In the genomic region with DNA sequence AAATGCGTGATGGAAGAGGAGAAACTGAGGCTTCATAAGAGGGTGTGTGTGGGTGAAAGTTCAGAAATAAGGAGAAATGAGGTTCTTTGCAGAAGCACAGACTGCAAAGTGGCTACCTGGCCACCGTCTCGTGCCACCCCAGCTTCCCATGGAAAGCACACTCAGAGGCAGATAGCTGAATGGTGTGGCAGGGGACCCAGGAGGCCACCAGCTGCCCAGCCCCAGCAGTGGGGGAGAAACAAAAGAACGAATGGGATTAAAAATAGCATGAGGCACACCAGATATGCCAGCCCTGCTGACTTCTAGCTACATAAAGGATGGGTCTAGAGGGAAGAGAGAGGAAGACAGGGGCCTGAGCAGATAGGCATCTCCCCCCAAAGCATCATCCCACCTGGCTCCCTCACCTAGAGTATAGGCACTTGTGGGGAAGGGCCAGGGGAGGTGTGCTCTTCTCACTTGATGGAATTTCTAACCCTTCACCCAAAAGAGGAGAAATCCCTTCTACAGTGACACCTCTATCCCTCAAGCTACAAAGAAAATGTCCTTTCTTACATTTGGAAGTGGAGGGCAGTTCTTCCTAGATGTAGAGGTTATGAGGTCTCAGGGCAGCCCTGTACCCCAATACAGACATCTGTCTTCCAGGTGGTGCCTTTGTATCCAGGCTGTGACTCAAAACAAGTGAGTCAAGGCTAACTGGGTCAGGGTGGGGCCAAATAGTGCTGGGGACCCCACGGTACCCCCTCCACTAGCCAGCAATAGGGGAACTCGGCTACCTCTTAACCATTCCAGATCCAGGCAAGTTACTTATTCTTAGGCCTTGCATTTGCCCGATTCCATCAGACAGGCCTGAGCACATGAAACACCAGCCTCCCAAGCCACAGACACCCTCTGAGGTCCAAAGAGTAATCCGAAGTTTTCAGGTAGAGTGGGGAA, we compare ENCODE assay signal across 8 cellular contexts. TPM values are rescaled to one million over a fixed set of nuclear protein-coding genes. Genes with fewer than 3 reads are reported as not detected.
A peak's percentile ranks its signal among the peaks of the same experiment; 100 is the strongest.
DNase-seq lines count a peak whose midpoint lies in the region; ATAC-seq and TF ChIP-seq lines count a peak whose summit lies in the region.

No MANE protein-coding gene starts in this region.

- H3K4me3 ChIP-seq in GM23338 (peak overlapping the region; percentile 88), SK-N-MC (peak overlapping the region; percentile 99), fibroblast of pulmonary artery (replicated peaks; ENCODE audit: low read depth, low read length) (peak overlapping the region; percentile 93), retinal pigment epithelial cell (ENCODE audit: low read length) (peak overlapping the region; percentile 93)

- no peaks in the 10 kb centered on the region for H3K9me3 ChIP-seq in SK-N-MC (ENCODE audit: low read depth, low read length)

- H2AFZ ChIP-seq in GM23338 = no peak overlapping the region

- peaks cover 48% of the 10 kb centered on the region for H3K36me3 Mint-ChIP-seq in GM23338 (ENCODE audit: low read depth)

- peaks cover 16% of the 10 kb centered on the region for H4K20me1 ChIP-seq in GM23338 (replicated peaks; ENCODE audit: insufficient read depth)

- peaks cover 43% of the 10 kb centered on the region for H3F3A ChIP-seq in GM23338 (replicated peaks; ENCODE audit: low read depth)

- peak overlapping the region; percentile 95 for H3K9ac ChIP-seq in SK-N-MC (ENCODE audit: insufficient read length)

- DNase-seq in GM23338 (ENCODE audit: low spot score) = no peak
- DNase-seq in SK-N-MC (ENCODE audit: low read depth, low spot score) = no peak
- DNase-seq in fibroblast of pulmonary artery (ENCODE audit: low read depth) = no peak
- DNase-seq in retinal pigment epithelial cell (ENCODE audit: low read depth) = no peak
- DNase-seq in pons (ENCODE audit: low spot score) = no peak
- DNase-seq in NCI-H226 = no peak

- no peaks in the 10 kb centered on the region; the same call in 1 of the 3 replicates for H3K9me3 Mint-ChIP-seq in GM23338

- no peaks in the 10 kb centered on the region for H3K9me2 ChIP-seq in GM23338 (ENCODE audit: insufficient read depth)

- H3K27me3 Mint-ChIP-seq in GM23338 (ENCODE audit: insufficient read depth, low read depth, poor library complexity) = peaks cover 25% of the 10 kb centered on the region

- H3K4me3 Mint-ChIP-seq in GM23338 = peak overlapping the region; percentile 89

- ATAC-seq in GM23338 (no peak), GM21825 (IDR thresholded peaks at IDR 0.05; ENCODE audit: unreplicated experiment) (no peak), GM21360 (IDR thresholded peaks at IDR 0.05; ENCODE audit: unreplicated experiment) (no peak)

- H3K36me3 ChIP-seq in GM23338 (ENCODE audit: insufficient read depth) = 0 out of 2 replicates have a peak, but pooled peaks cover 1% of the 10 kb centered on the region
- peaks cover 34% of the 10 kb centered on the region for H3K36me3 ChIP-seq in SK-N-MC (ENCODE audit: insufficient read depth, low read length)

- TF ChIP-seq CTCF in GM23338 (conservative IDR thresholded peaks at IDR 0.05; ENCODE audit: low read depth in 2 of 2) (no peak), fibroblast of pulmonary artery (IDR thresholded peaks at IDR 0.05; ENCODE audit: low read length, missing control alignments) (no peak), retinal pigment epithelial cell (conservative IDR thresholded peaks at IDR 0.05; ENCODE audit: low read depth, low read length) (no peak)

- peaks cover 60% of the 10 kb centered on the region for H3K4me1 Mint-ChIP-seq in GM23338

- H3K79me2 ChIP-seq in GM23338 (replicated peaks; ENCODE audit: insufficient read depth) = peaks cover 69% of the 10 kb centered on the region

- H3K27ac ChIP-seq in GM23338 (ENCODE audit: low read depth) (peak overlapping the region; percentile 98), SK-N-MC (peak overlapping the region; percentile 90)

- H3K27ac Mint-ChIP-seq in GM23338 = peak overlapping the region; percentile 100

- H3K27me3 ChIP-seq in GM23338 (ENCODE audit: insufficient read depth) = no peaks in the 10 kb centered on the region

- H3K4me2 ChIP-seq in GM23338 = peak overlapping the region; percentile 100

- peaks cover 52% of the 10 kb centered on the region for H3K4me1 ChIP-seq in GM23338 (ENCODE audit: insufficient read depth)

TF ChIP-seq in GM23338, 12 proteins besides CTCF, POLR2A, EP300 and RAD21 (continues in another document):
- no peak for TF ChIP-seq JUNB (IDR thresholded peaks at IDR 0.05; ENCODE audit: unreplicated experiment)
- TF ChIP-seq, protein P1, sequence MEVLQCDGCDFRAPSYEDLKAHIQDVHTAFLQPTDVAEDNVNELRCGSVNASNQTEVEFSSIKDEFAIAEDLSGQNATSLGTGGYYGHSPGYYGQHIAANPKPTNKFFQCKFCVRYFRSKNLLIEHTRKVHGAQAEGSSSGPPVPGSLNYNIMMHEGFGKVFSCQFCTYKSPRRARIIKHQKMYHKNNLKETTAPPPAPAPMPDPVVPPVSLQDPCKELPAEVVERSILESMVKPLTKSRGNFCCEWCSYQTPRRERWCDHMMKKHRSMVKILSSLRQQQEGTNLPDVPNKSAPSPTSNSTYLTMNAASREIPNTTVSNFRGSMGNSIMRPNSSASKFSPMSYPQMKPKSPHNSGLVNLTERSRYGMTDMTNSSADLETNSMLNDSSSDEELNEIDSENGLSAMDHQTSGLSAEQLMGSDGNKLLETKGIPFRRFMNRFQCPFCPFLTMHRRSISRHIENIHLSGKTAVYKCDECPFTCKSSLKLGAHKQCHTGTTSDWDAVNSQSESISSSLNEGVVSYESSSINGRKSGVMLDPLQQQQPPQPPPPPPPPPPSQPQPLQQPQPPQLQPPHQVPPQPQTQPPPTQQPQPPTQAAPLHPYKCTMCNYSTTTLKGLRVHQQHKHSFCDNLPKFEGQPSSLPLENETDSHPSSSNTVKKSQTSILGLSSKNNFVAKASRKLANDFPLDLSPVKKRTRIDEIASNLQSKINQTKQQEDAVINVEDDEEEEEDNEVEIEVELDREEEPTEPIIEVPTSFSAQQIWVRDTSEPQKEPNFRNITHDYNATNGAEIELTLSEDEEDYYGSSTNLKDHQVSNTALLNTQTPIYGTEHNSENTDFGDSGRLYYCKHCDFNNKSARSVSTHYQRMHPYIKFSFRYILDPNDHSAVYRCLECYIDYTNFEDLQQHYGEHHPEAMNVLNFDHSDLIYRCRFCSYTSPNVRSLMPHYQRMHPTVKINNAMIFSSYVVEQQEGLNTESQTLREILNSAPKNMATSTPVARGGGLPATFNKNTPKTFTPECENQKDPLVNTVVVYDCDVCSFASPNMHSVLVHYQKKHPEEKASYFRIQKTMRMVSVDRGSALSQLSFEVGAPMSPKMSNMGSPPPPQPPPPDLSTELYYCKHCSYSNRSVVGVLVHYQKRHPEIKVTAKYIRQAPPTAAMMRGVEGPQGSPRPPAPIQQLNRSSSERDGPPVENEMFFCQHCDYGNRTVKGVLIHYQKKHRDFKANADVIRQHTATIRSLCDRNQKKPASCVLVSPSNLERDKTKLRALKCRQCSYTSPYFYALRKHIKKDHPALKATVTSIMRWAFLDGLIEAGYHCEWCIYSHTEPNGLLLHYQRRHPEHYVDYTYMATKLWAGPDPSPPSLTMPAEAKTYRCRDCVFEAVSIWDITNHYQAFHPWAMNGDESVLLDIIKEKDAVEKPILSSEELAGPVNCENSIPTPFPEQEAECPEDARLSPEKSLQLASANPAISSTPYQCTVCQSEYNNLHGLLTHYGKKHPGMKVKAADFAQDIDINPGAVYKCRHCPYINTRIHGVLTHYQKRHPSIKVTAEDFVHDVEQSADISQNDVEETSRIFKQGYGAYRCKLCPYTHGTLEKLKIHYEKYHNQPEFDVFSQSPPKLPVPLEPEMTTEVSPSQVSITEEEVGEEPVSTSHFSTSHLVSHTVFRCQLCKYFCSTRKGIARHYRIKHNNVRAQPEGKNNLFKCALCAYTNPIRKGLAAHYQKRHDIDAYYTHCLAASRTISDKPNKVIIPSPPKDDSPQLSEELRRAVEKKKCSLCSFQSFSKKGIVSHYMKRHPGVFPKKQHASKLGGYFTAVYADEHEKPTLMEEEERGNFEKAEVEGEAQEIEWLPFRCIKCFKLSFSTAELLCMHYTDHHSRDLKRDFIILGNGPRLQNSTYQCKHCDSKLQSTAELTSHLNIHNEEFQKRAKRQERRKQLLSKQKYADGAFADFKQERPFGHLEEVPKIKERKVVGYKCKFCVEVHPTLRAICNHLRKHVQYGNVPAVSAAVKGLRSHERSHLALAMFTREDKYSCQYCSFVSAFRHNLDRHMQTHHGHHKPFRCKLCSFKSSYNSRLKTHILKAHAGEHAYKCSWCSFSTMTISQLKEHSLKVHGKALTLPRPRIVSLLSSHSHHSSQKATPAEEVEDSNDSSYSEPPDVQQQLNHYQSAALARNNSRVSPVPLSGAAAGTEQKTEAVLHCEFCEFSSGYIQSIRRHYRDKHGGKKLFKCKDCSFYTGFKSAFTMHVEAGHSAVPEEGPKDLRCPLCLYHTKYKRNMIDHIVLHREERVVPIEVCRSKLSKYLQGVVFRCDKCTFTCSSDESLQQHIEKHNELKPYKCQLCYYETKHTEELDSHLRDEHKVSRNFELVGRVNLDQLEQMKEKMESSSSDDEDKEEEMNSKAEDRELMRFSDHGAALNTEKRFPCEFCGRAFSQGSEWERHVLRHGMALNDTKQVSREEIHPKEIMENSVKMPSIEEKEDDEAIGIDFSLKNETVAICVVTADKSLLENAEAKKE (CRISPR knock-in tag; IDR thresholded peaks at IDR 0.05) = no peak
- TF ChIP-seq STAT1 (IDR thresholded peaks at IDR 0.05; ENCODE audit: unreplicated experiment) = no peak
- no peak for TF ChIP-seq ZNF114 (CRISPR knock-in tag; IDR thresholded peaks at IDR 0.05)
- TF ChIP-seq, protein P2, sequence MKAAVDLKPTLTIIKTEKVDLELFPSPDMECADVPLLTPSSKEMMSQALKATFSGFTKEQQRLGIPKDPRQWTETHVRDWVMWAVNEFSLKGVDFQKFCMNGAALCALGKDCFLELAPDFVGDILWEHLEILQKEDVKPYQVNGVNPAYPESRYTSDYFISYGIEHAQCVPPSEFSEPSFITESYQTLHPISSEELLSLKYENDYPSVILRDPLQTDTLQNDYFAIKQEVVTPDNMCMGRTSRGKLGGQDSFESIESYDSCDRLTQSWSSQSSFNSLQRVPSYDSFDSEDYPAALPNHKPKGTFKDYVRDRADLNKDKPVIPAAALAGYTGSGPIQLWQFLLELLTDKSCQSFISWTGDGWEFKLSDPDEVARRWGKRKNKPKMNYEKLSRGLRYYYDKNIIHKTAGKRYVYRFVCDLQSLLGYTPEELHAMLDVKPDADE (IDR thresholded peaks at IDR 0.05) = no peak

RNA-seq across cellular contexts. Expression of gene HDGF, which starts 3.5 kb away (rescaled TPM):
- 230 and 251 TPM in 2 replicates for total RNA-seq in GM23338 (2014; rRNA removed; shearing (Covaris generic))
- polyA plus RNA-seq in GM23338 (2016; fragmentation: Nextera tagmentation; extraction: Ambion mirVana) = 106 and 126 TPM in 2 replicates

RNA-seq across cellular contexts. Expression of gene MRPL24, which starts 7.1 kb away (rescaled TPM):
- 18.8 and 23.8 TPM in 2 replicates for total RNA-seq in GM23338 (2014; rRNA removed; shearing (Covaris generic))
- 45.7 and 52.4 TPM in 2 replicates for polyA plus RNA-seq in GM23338 (2016; fragmentation: Nextera tagmentation; extraction: Ambion mirVana)

RNA-seq across cellular contexts. Expression of gene PRCC, which starts 19.3 kb away (rescaled TPM):
- total RNA-seq in GM23338 (2014; rRNA removed; shearing (Covaris generic)) = 58.6 and 72.9 TPM in 2 replicates
- polyA plus RNA-seq in GM23338 (2016; fragmentation: Nextera tagmentation; extraction: Ambion mirVana) = 65.3 and 66.2 TPM in 2 replicates

RNA-seq across cellular contexts. Expression of gene ISG20L2, which starts 19.4 kb away (rescaled TPM):
- 34.9 and 50.9 TPM in 2 replicates for total RNA-seq in GM23338 (2014; rRNA removed; shearing (Covaris generic))
- 22.2 and 23.1 TPM in 2 replicates for polyA plus RNA-seq in GM23338 (2016; fragmentation: Nextera tagmentation; extraction: Ambion mirVana)

RNA-seq across cellular contexts. Expression of gene METTL25B, which starts 19.7 kb away (rescaled TPM):
- 12.9 and 18.3 TPM in 2 replicates for total RNA-seq in GM23338 (2014; rRNA removed; shearing (Covaris generic))
- polyA plus RNA-seq in GM23338 (2016; fragmentation: Nextera tagmentation; extraction: Ambion mirVana) = 18.1 and 21.1 TPM in 2 replicates
